ENCODE assay signal across 7 cellular contexts in genomic region chr14:67620217-67620789, GRCh38. TPM values are rescaled to one million over a fixed set of nuclear protein-coding genes. Genes with fewer than 3 reads are reported as not detected.
A peak's percentile ranks its signal among the peaks of the same experiment; 100 is the strongest.
DNase-seq lines count a peak whose midpoint lies in the region; ATAC-seq and TF ChIP-seq lines count a peak whose summit lies in the region.

No MANE protein-coding gene starts in this region.

- peaks cover 0 to 9% of the 10 kb centered on the region in 2 donors for H3K27me3 ChIP-seq in left lung
- H3K27me3 ChIP-seq in subcutaneous abdominal adipose tissue (ENCODE audit: control insufficient read depth in 5 of 5, insufficient read depth in 4 of 5, low read length in 5 of 5) = no peaks in the 10 kb centered on the region

- H3K4me1 ChIP-seq in left lung (peaks cover 10 to 35% of the 10 kb centered on the region in 2 donors), subcutaneous abdominal adipose tissue (ENCODE audit: control insufficient read depth in 5 of 5, insufficient read depth in 5 of 5, low read length in 5 of 5) (peaks cover 0 to 32% (median 24%) of the 10 kb centered on the region in 5 donors)

- no peak for TF ChIP-seq CTCF in left lung (IDR thresholded peaks at IDR 0.05)

- intact Hi-C loops in left lung (cut with DNase I) = no loop called here

- H3K9ac ChIP-seq in subcutaneous abdominal adipose tissue (ENCODE audit: low read length in 5 of 5) = peak overlapping the region in 3 of 5 donors; percentile 57 to 67 (median 64)

- H3K27ac ChIP-seq in caudate nucleus (ENCODE audit: low read depth, low read length) = peak overlapping the region; percentile 67
- peak overlapping the region in 1 of 2 donors; percentile 69 for H3K27ac ChIP-seq in left lung
- no peak overlapping the region for H3K27ac ChIP-seq in subcutaneous abdominal adipose tissue (ENCODE audit: low read depth, low read length)

- ATAC-seq in left lung (no peak), HG02623 (IDR thresholded peaks at IDR 0.05; ENCODE audit: unreplicated experiment) (no peak)

- H3K36me3 ChIP-seq in left lung (no peaks in the 10 kb centered on the region), subcutaneous abdominal adipose tissue (ENCODE audit: control insufficient read depth in 5 of 5, insufficient read depth in 5 of 5, low read length in 5 of 5) (no peaks in the 10 kb centered on the region)

- H3K4me3 ChIP-seq in GM08714 (ENCODE audit: low read length) (peak overlapping the region; percentile 72; the same call in 1 of the 2 replicates), left lung (peak overlapping the region; percentile 32 to 58), subcutaneous abdominal adipose tissue (ENCODE audit: low read depth in 1 of 5, low read length in 5 of 5) (peak overlapping the region; percentile 69 to 82 (median 74))

- DNase-seq in NCI-H2171 treated with DMSO at 0.1 percent for 48 hours (lab: John Stamatoyannopoulos, UW) (peak; percentile 30), caudate nucleus (lab: John Stamatoyannopoulos, UW) (peak in 37 of 61 donors; percentile 2 to 68 (median 27)), left lung (no peak), kidney glomerular epithelial cell (lab: John Stamatoyannopoulos, UW) (no peak)

- H3K9me3 ChIP-seq in left lung (no peaks in the 10 kb centered on the region), subcutaneous abdominal adipose tissue (ENCODE audit: control insufficient read depth in 5 of 5, low read length in 5 of 5) (no peaks in the 10 kb centered on the region)

RNA-seq across cellular contexts. Expression of gene ARG2, which starts 0.6 kb away (rescaled TPM):
- 10 to 100 TPM in 1 of 2 donors, 1 to 10 TPM in 1; 6.0 to 14.8 TPM for total RNA-seq in left lung

RNA-seq across cellular contexts. Expression of gene PIGH, which starts 20.2 kb away (rescaled TPM):
- 10 to 100 TPM; 12.8 to 21.6 TPM for total RNA-seq in left lung

RNA-seq across cellular contexts. Expression of gene VTI1B, which starts 54.1 kb away (rescaled TPM):
- 100 to 1,000 TPM in 1 of 2 donors, 10 to 100 TPM in 1; 97.6 to 123 TPM for total RNA-seq in left lung

Comparison
In these comparisons a context has a peak if more than half of its experiments do, and no peak if none do; other contexts are left out.
1. DNase-seq: peak in NCI-H2171 treated with DMSO at 0.1 percent for 48 hours (single experiment) and caudate nucleus (37 of 61); none in left lung (0 of 2) and kidney glomerular epithelial cell (single experiment).
2. Peak in every context shown above with its lines, with median percentiles within 50 percentile points of each other: H3K4me3 ChIP-seq.